ENCODE assay signal across 22 cellular contexts in genomic region chr7:96481831-96482230, GRCh38.
"Had no signal": no experiment of that assay in that cellular context is flagged by ENCODE, and none has a peak within 500 bp of the region (broad histone marks: within the 10 kb centered on the region; RNA-seq: fewer than 3 reads in every experiment).

No MANE protein-coding gene starts in this region.

- H3K36me3 ChIP-seq: breast epithelium, esophagus squamous epithelium, tibial artery had no signal

- H3K27ac ChIP-seq: breast epithelium, esophagus squamous epithelium, tibial artery, VCaP had no signal

- H3K27me3 ChIP-seq: breast epithelium, esophagus squamous epithelium, tibial artery had no signal

- H3K36me3 Mint-ChIP-seq: activated naive CD8-positive, alpha-beta T cell had no signal

- FAIRE-seq: urothelium cell line had no signal

- H3K4me3 Mint-ChIP-seq: activated naive CD8-positive, alpha-beta T cell; dendritic cell treated with granulocyte-macrophage colony-stimulating factor and Interleukin-4, amounts not matched to agents 40 ng/mL and 50 ng/mL, for 4 days; effector memory CD8-positive, alpha-beta T cell; nephron progenitor cell had no signal

- DNase-seq: activated CD4-positive, alpha-beta T cell treated with anti-CD3 and anti-CD28 coated beads for 1 hour; activated CD4-positive, alpha-beta T cell treated with anti-CD3 and anti-CD28 coated beads, Interleukin-2, amount 50 U/mL, for 48 hours; activated gamma-delta T cell treated with Interleukin-2 at 50 U/mL for 16 hours; amygdala; cerebellar nuclear complex; effector memory CD8-positive, alpha-beta T cell; esophagus squamous epithelium; kidney glomerular epithelial cell; left ventricle myocardium superior; nephron progenitor cell; occipital lobe; retina; stimulated activated CD4-positive, alpha-beta T cell treated with anti-CD3 and anti-CD28 coated beads, Interleukin-1b, Interleukin-23, amount 100 ng/mL, for 48 hours; stimulated activated naive CD8-positive, alpha-beta T cell treated with anti-CD3 and anti-CD28 coated beads, Interleukin-15, Interleukin-2, amounts not matched to agents 100 U/mL and 50 U/mL, for 24 hours; substantia nigra; SW 1271; tibial artery had no signal

- H3K27ac Mint-ChIP-seq: activated naive CD8-positive, alpha-beta T cell; dendritic cell treated with granulocyte-macrophage colony-stimulating factor and Interleukin-4, amounts not matched to agents 40 ng/mL and 50 ng/mL, for 4 days; effector memory CD8-positive, alpha-beta T cell; nephron progenitor cell had no signal

- H3K9me3 ChIP-seq: breast epithelium, esophagus squamous epithelium, tibial artery had no signal

- H3K4me1 Mint-ChIP-seq: nephron progenitor cell had no signal

- H3K9me3 Mint-ChIP-seq: dendritic cell treated with granulocyte-macrophage colony-stimulating factor and Interleukin-4, amounts not matched to agents 40 ng/mL and 50 ng/mL, for 4 days; effector memory CD8-positive, alpha-beta T cell; nephron progenitor cell had no signal

- H3K4me3 ChIP-seq: breast epithelium, esophagus squamous epithelium, tibial artery had no signal

- H3K4me1 ChIP-seq: breast epithelium, tibial artery had no signal

- H3K27me3 Mint-ChIP-seq: activated naive CD8-positive, alpha-beta T cell; dendritic cell treated with granulocyte-macrophage colony-stimulating factor and Interleukin-4, amounts not matched to agents 40 ng/mL and 50 ng/mL, for 4 days; effector memory CD8-positive, alpha-beta T cell had no signal
